ENCODE assay signal across 23 cellular contexts in genomic region chr9:97365634-97366033, GRCh38.
"Had no signal": no experiment of that assay in that cellular context is flagged by ENCODE, and none has a peak within 500 bp of the region (broad histone marks: within the 10 kb centered on the region; RNA-seq: fewer than 3 reads in every experiment).

No MANE protein-coding gene starts in this region.

- H3K27me3 Mint-ChIP-seq: activated naive CD8-positive, alpha-beta T cell treated with anti-CD3 and anti-CD28 coated beads, Interleukin-2, amount 10 ng/mL, durations not matched to agents 7 days and 5 days; effector memory CD8-positive, alpha-beta T cell had no signal

- H3K4me3 Mint-ChIP-seq: activated naive CD8-positive, alpha-beta T cell treated with anti-CD3 and anti-CD28 coated beads, Interleukin-2, amount 10 ng/mL, durations not matched to agents 7 days and 5 days; activated T-helper 1 cell treated with anti-CD3 and anti-CD28 coated beads, Interleukin-12 subunit alpha, Interleukin-12 subunit beta, Interleukin-2, Interleukin-4 antibody, amounts not matched to agents 30 ng/mL and 10 ng/mL and 1 ng/mL, durations not matched to agents 14 hours and 24 hours and 36 hours; effector memory CD8-positive, alpha-beta T cell; immature natural killer cell; nephron; T-helper 1 cell treated with Interleukin-12 subunit alpha and Interleukin-12 subunit beta and Interleukin-4 antibody, amounts not matched to agents 30 μg/mL and 1 μg/mL, for 36 hours had no signal

- DNase-seq: activated CD4-positive, alpha-beta T cell treated with anti-CD3 and anti-CD28 coated beads, Interleukin-2, amount 50 U/mL, for 1 hour; activated naive CD4-positive, alpha-beta T cell; activated naive CD8-positive, alpha-beta T cell treated with anti-CD3 and anti-CD28 coated beads, Interleukin-2, amount 10 ng/mL, durations not matched to agents 7 days and 5 days; brain microvascular endothelial cell; cerebellar nuclear complex; dermis blood vessel endothelial cell; effector memory CD8-positive, alpha-beta T cell; head of caudate nucleus; immature natural killer cell; occipital lobe; stimulated activated CD4-positive, alpha-beta T cell treated with anti-CD3 and anti-CD28 coated beads, Interleukin-4, amount 100 ng/mL, for 24 hours; stimulated activated naive CD4-positive, alpha-beta T cell treated with Interleukin-2 at 50 U/mL for 16 hours; substantia nigra had no signal

- H3K4me1 ChIP-seq: right atrium auricular region, tibial nerve had no signal

- H3K27me3 ChIP-seq: brain microvascular endothelial cell, right atrium auricular region, tibial nerve had no signal

- H3K4me1 Mint-ChIP-seq: immature natural killer cell, nephron had no signal

- H3K27ac ChIP-seq: brain microvascular endothelial cell, epithelial cell of prostate, right atrium auricular region, skin epidermis, tibial nerve had no signal

- H3K9me3 Mint-ChIP-seq: activated naive CD8-positive, alpha-beta T cell treated with anti-CD3 and anti-CD28 coated beads, Interleukin-2, amount 10 ng/mL, durations not matched to agents 7 days and 5 days had no signal

- H3K36me3 ChIP-seq: brain microvascular endothelial cell had no signal

- FAIRE-seq: frontal cortex, TTC549 had no signal

- H3K27ac Mint-ChIP-seq: activated naive CD8-positive, alpha-beta T cell treated with anti-CD3 and anti-CD28 coated beads, Interleukin-2, amount 10 ng/mL, durations not matched to agents 7 days and 5 days; activated T-helper 1 cell treated with anti-CD3 and anti-CD28 coated beads, Interleukin-12 subunit alpha, Interleukin-12 subunit beta, Interleukin-2, Interleukin-4 antibody, amounts not matched to agents 30 ng/mL and 10 ng/mL and 1 ng/mL, durations not matched to agents 14 hours and 24 hours and 36 hours; effector memory CD8-positive, alpha-beta T cell; immature natural killer cell; nephron; T-helper 1 cell treated with Interleukin-12 subunit alpha and Interleukin-12 subunit beta and Interleukin-4 antibody, amounts not matched to agents 30 μg/mL and 1 μg/mL, for 36 hours had no signal

- ATAC-seq: activated CD4-positive, CD25-positive, alpha-beta regulatory T cell treated with anti-CD3 and anti-CD28 coated beads, Interleukin-2, amount 50 U/mL, for 24 hours; effector memory CD8-positive, alpha-beta T cell had no signal

- H3K4me3 ChIP-seq: right atrium auricular region, skin epidermis, tibial nerve had no signal
